Comparison of ENCODE assay signal across 9 cellular contexts in genomic region chr17:7914771-7915610, GRCh38. TPM values are rescaled to one million over a fixed set of nuclear protein-coding genes. Genes with fewer than 3 reads are reported as not detected.
DNase-seq lines count a peak whose midpoint lies in the region; FAIRE-seq and TF ChIP-seq lines count a peak whose summit lies in the region.
"Had no signal": no experiment of that assay in that cellular context is flagged by ENCODE, and none has a peak within 500 bp of the region (broad histone marks: within the 10 kb centered on the region; RNA-seq: fewer than 3 reads in every experiment).

No MANE protein-coding gene starts in this region.

- peak overlapping the region; percentile 69 for H3K9ac ChIP-seq in astrocyte (ENCODE audit: low read length)
- H3K9ac ChIP-seq in keratinocyte (ENCODE audit: control insufficient read depth, extremely low read depth, insufficient read depth, low read length): peak overlapping the region; percentile 80
- H3K9ac ChIP-seq in stomach smooth muscle (ENCODE audit: low read length in 2 of 2): peak overlapping the region; percentile 69 to 73

- FAIRE-seq in astrocyte (lab: Jason Lieb, UNC) (no peak), keratinocyte (lab: Jason Lieb, UNC) (peak; percentile 70)
- FAIRE-seq: A204.1 had no signal

- H3K36me3 Mint-ChIP-seq in astrocyte (ENCODE audit: low read depth, unreplicated experiment): no peaks in the 10 kb centered on the region

- no peaks in the 10 kb centered on the region for H3K9me3 Mint-ChIP-seq in astrocyte (ENCODE audit: unreplicated experiment)

- H3K9me1 ChIP-seq in keratinocyte (ENCODE audit: control insufficient read depth, extremely low read depth, insufficient read depth, low read length): no peaks in the 10 kb centered on the region

- H3K36me3 ChIP-seq in KOPT-K1 (ENCODE audit: insufficient read depth, low read length) (peaks cover 28% of the 10 kb centered on the region), astrocyte (ENCODE audit: insufficient read depth, low read length) (peaks cover 4% of the 10 kb centered on the region), keratinocyte (ENCODE audit: control insufficient read depth in 2 of 2, extremely low read depth in 1 of 2, insufficient read depth in 2 of 2, low read length in 2 of 2) (peaks cover 8 to 10% of the 10 kb centered on the region in 2 experiments), stomach smooth muscle (ENCODE audit: control insufficient read depth in 2 of 2, insufficient read depth in 2 of 2, low read length in 2 of 2) (peaks cover 9 to 11% of the 10 kb centered on the region in 2 donors)

- in situ Hi-C loops in G401 (cut with HindIII; ENCODE audit: low sequenced_read_pairs): no loop called here

- H3K27ac Mint-ChIP-seq in astrocyte (ENCODE audit: unreplicated experiment): peak overlapping the region; percentile 66

- H3K4me3 ChIP-seq in astrocyte (ENCODE audit: insufficient read depth, low read depth, low read length): peak overlapping the region; percentile 65
- peak overlapping the region; percentile 53 to 83 (median 60) for H3K4me3 ChIP-seq in keratinocyte (ENCODE audit: control insufficient read depth in 2 of 3, extremely low read depth in 1 of 3, insufficient read depth in 2 of 3, low read depth in 1 of 3, low read length in 3 of 3)
- peak overlapping the region; percentile 84 to 88 for H3K4me3 ChIP-seq in stomach smooth muscle (ENCODE audit: low read length in 2 of 2)

- H2AFZ ChIP-seq in astrocyte (ENCODE audit: low read depth, low read length): peak overlapping the region; percentile 81
- peak overlapping the region; percentile 43 for H2AFZ ChIP-seq in keratinocyte (ENCODE audit: control insufficient read depth, low read length)

- H3K4me1 ChIP-seq in astrocyte (ENCODE audit: insufficient read depth, low read length): peaks cover 21% of the 10 kb centered on the region
- H3K4me1 ChIP-seq in keratinocyte (ENCODE audit: control insufficient read depth, extremely low read depth, insufficient read depth, low read length): peaks cover 23% of the 10 kb centered on the region
- peaks cover 22% of the 10 kb centered on the region for H3K4me1 ChIP-seq in stomach smooth muscle (ENCODE audit: control insufficient read depth, insufficient read depth, low read length)

- peak; percentile 77 for DNase-seq in DMS 273 (lab: John Stamatoyannopoulos, UW; ENCODE audit: unreplicated experiment)
- DNase-seq in DMS 273 treated with DMSO at 0.1 percent for 48 hours (lab: John Stamatoyannopoulos, UW): no peak
- DNase-seq in astrocyte (ENCODE audit: low read depth): peak; percentile 32
- DNase-seq in keratinocyte (ENCODE audit: low read depth, low spot score): no peak
- no peak for DNase-seq in dedifferentiated amniotic fluid mesenchymal stem cell (ENCODE audit: extremely low spot score)
- no peak for DNase-seq in G401 (ENCODE audit: low spot score)

- H3K27ac ChIP-seq in KOPT-K1 (ENCODE audit: low read depth, low read length, poor library complexity, severe bottlenecking) (peak overlapping the region; percentile 57), astrocyte (ENCODE audit: low read depth, low read length) (peak overlapping the region; percentile 52), keratinocyte (ENCODE audit: control insufficient read depth, insufficient read depth, low read length) (peak overlapping the region; percentile 87), stomach smooth muscle (ENCODE audit: low read length) (peak overlapping the region; percentile 87)

- peak overlapping the region; percentile 84 for H3K4me3 Mint-ChIP-seq in astrocyte (ENCODE audit: unreplicated experiment)

- H3K4me2 ChIP-seq in astrocyte (ENCODE audit: low read length) (peak overlapping the region; percentile 91), keratinocyte (ENCODE audit: control insufficient read depth, extremely low read depth, insufficient read depth, low read depth, low read length) (peak overlapping the region; percentile 97)

- H3K9me3 ChIP-seq in KOPT-K1 (ENCODE audit: insufficient read depth, low read length, poor library complexity, severe bottlenecking) (no peaks in the 10 kb centered on the region), astrocyte (ENCODE audit: insufficient read depth, low read depth, low read length) (no peaks in the 10 kb centered on the region), keratinocyte (ENCODE audit: control insufficient read depth, low read depth, low read length) (no peaks in the 10 kb centered on the region), stomach smooth muscle (ENCODE audit: control insufficient read depth in 2 of 2, low read length in 2 of 2) (no peaks in the 10 kb centered on the region)

- H3K79me2 ChIP-seq in astrocyte (ENCODE audit: insufficient read depth, low read length) (no peaks in the 10 kb centered on the region), keratinocyte (ENCODE audit: control insufficient read depth, insufficient read depth, low read length) (no peaks in the 10 kb centered on the region)

- TF ChIP-seq CTCF in astrocyte (IDR thresholded peaks at IDR 0.05; ENCODE audit: insufficient read depth, low read depth, low read length) (no peak), keratinocyte (optimal IDR thresholded peaks at IDR 0.05 in 1 of 3, IDR thresholded peaks at IDR 0.05 in 1 of 3, conservative IDR thresholded peaks at IDR 0.05 in 1 of 3; ENCODE audit: extremely low read depth in 1 of 3, insufficient read depth in 2 of 3, low read length in 3 of 3) (no peak)

- dilution Hi-C loops in keratinocyte (cut with MboI; ENCODE audit: extremely low pct_ligation_motif_present, low sequenced_read_pairs): no loop called here

- peaks cover 12% of the 10 kb centered on the region for H4K20me1 ChIP-seq in astrocyte (ENCODE audit: insufficient read depth, low read length)
- H4K20me1 ChIP-seq in keratinocyte (ENCODE audit: control insufficient read depth, extremely low read depth, insufficient read depth, low read length): no peaks in the 10 kb centered on the region

- H3K27me3 ChIP-seq in astrocyte (ENCODE audit: insufficient read depth, low read length) (no peaks in the 10 kb centered on the region), keratinocyte (ENCODE audit: control insufficient read depth, extremely low read depth, insufficient read depth, low read length) (no peaks in the 10 kb centered on the region), stomach smooth muscle (ENCODE audit: control insufficient read depth in 1 of 2, insufficient read depth in 2 of 2, low read length in 2 of 2) (no peaks in the 10 kb centered on the region)

- H3K27me3 Mint-ChIP-seq in astrocyte (ENCODE audit: low read depth, unreplicated experiment): peaks cover 4% of the 10 kb centered on the region

- H3K4me1 Mint-ChIP-seq in astrocyte (ENCODE audit: low read depth, unreplicated experiment): peaks cover 7% of the 10 kb centered on the region

RNA-seq across cellular contexts. Expression of gene RNF227, which starts 1.1 kb away (rescaled TPM):
- total RNA-seq in astrocyte: 0.54 and 1.1 TPM in 2 replicates
- 3.4 to 5.7 TPM (median 3.6 TPM) in 3 replicates for polyA plus RNA-seq in keratinocyte
- 4.3 TPM for polyA plus RNA-seq in keratinocyte (2011; ENCODE audit: low read depth)
- 3.4 TPM in 2 replicates for polyA plus RNA-seq in keratinocyte (2011; cell fraction: cytosol; rRNA removed)
- 6.7 and 7.2 TPM in 2 replicates for polyA plus RNA-seq in keratinocyte (2011; cell fraction: nucleus; rRNA removed)
- polyA plus RNA-seq in keratinocyte (2012; ENCODE audit: low replicate concordance): 1.6 and 15.6 TPM in 2 replicates
- polyA minus RNA-seq in keratinocyte: 1.3 to 2.1 TPM in 2 of 3 replicates, not detected in the other
- 2.5 TPM for polyA minus RNA-seq in keratinocyte (2011; cell fraction: cytosol; rRNA and poly(A)+ RNA removed)
- 1.5 and 2.9 TPM in 2 replicates for polyA minus RNA-seq in keratinocyte (2011; cell fraction: nucleus; rRNA and poly(A)+ RNA removed)
- total RNA-seq in G401 (2014; rRNA removed; shearing (Covaris generic)): 3.5 and 16.7 TPM in 2 replicates

RNA-seq across cellular contexts. Expression of gene KCNAB3, which starts 14.7 kb away (rescaled TPM):
- total RNA-seq in astrocyte: 1.0 and 1.4 TPM in 2 replicates
- polyA plus RNA-seq in keratinocyte: 2.0 to 2.5 TPM (median 2.2 TPM) in 3 replicates
- polyA plus RNA-seq in keratinocyte (2011; ENCODE audit: low read depth): 1.1 TPM
- 0.13 and 0.27 TPM in 2 replicates for polyA plus RNA-seq in keratinocyte (2011; cell fraction: cytosol; rRNA removed)
- 17.3 and 18.3 TPM in 2 replicates for polyA plus RNA-seq in keratinocyte (2011; cell fraction: nucleus; rRNA removed)
- polyA plus RNA-seq in keratinocyte (2012; ENCODE audit: low replicate concordance): 1.2 and 1.3 TPM in 2 replicates
- 0.66 to 1.9 TPM (median 0.99 TPM) in 3 replicates for polyA minus RNA-seq in keratinocyte
- polyA minus RNA-seq in keratinocyte (2011; cell fraction: cytosol; rRNA and poly(A)+ RNA removed): not detected
- 2.2 and 2.8 TPM in 2 replicates for polyA minus RNA-seq in keratinocyte (2011; cell fraction: nucleus; rRNA and poly(A)+ RNA removed)
- total RNA-seq in G401 (2014; rRNA removed; shearing (Covaris generic)): 0.49 TPM in 1 of 2 replicates, not detected in the other

RNA-seq across cellular contexts. Expression of gene TRAPPC1, which starts 16.8 kb away (rescaled TPM):
- 184 and 188 TPM in 2 replicates for total RNA-seq in astrocyte
- polyA plus RNA-seq in keratinocyte: 108 to 396 TPM (median 128 TPM) in 3 replicates
- polyA plus RNA-seq in keratinocyte (2011; ENCODE audit: low read depth): 38.3 TPM
- 329 and 422 TPM in 2 replicates for polyA plus RNA-seq in keratinocyte (2011; cell fraction: cytosol; rRNA removed)
- polyA plus RNA-seq in keratinocyte (2011; cell fraction: nucleus; rRNA removed): 115 and 122 TPM in 2 replicates
- polyA plus RNA-seq in keratinocyte (2012; ENCODE audit: low replicate concordance): 190 and 276 TPM in 2 replicates
- polyA minus RNA-seq in keratinocyte: 161 to 257 TPM (median 217 TPM) in 3 replicates
- polyA minus RNA-seq in keratinocyte (2011; cell fraction: cytosol; rRNA and poly(A)+ RNA removed): 191 TPM
- 38.1 and 71.9 TPM in 2 replicates for polyA minus RNA-seq in keratinocyte (2011; cell fraction: nucleus; rRNA and poly(A)+ RNA removed)
- total RNA-seq in G401 (2014; rRNA removed; shearing (Covaris generic)): 6.1 and 7.8 TPM in 2 replicates

RNA-seq across cellular contexts. Expression of gene CNTROB, which starts 17.0 kb away (rescaled TPM):
- 22.3 and 25.3 TPM in 2 replicates for total RNA-seq in astrocyte
- 17.4 to 20.5 TPM (median 17.4 TPM) in 3 replicates for polyA plus RNA-seq in keratinocyte
- polyA plus RNA-seq in keratinocyte (2011; ENCODE audit: low read depth): 14.3 TPM
- polyA plus RNA-seq in keratinocyte (2011; cell fraction: cytosol; rRNA removed): 11.0 and 12.7 TPM in 2 replicates
- 63.2 and 66.1 TPM in 2 replicates for polyA plus RNA-seq in keratinocyte (2011; cell fraction: nucleus; rRNA removed)
- polyA plus RNA-seq in keratinocyte (2012; ENCODE audit: low replicate concordance): 16.1 and 17.1 TPM in 2 replicates
- polyA minus RNA-seq in keratinocyte: 18.7 to 28.8 TPM (median 23.0 TPM) in 3 replicates
- polyA minus RNA-seq in keratinocyte (2011; cell fraction: cytosol; rRNA and poly(A)+ RNA removed): 12.9 TPM
- 17.4 and 17.8 TPM in 2 replicates for polyA minus RNA-seq in keratinocyte (2011; cell fraction: nucleus; rRNA and poly(A)+ RNA removed)
- total RNA-seq in G401 (2014; rRNA removed; shearing (Covaris generic)): 25.4 and 29.3 TPM in 2 replicates

RNA-seq across cellular contexts. Expression of gene CHD3, which starts 26.4 kb away (rescaled TPM):
- 109 and 111 TPM in 2 replicates for total RNA-seq in astrocyte
- polyA plus RNA-seq in keratinocyte: 27.8 to 30.1 TPM (median 28.1 TPM) in 3 replicates
- polyA plus RNA-seq in keratinocyte (2011; ENCODE audit: low read depth): 19.1 TPM
- polyA plus RNA-seq in keratinocyte (2011; cell fraction: cytosol; rRNA removed): 21.7 and 36.9 TPM in 2 replicates
- polyA plus RNA-seq in keratinocyte (2011; cell fraction: nucleus; rRNA removed): 110 and 113 TPM in 2 replicates
- 21.0 and 81.2 TPM in 2 replicates for polyA plus RNA-seq in keratinocyte (2012; ENCODE audit: low replicate concordance)
- 51.0 to 122 TPM (median 65.2 TPM) in 3 replicates for polyA minus RNA-seq in keratinocyte
- polyA minus RNA-seq in keratinocyte (2011; cell fraction: cytosol; rRNA and poly(A)+ RNA removed): 83.5 TPM
- 50.3 and 60.0 TPM in 2 replicates for polyA minus RNA-seq in keratinocyte (2011; cell fraction: nucleus; rRNA and poly(A)+ RNA removed)
- total RNA-seq in G401 (2014; rRNA removed; shearing (Covaris generic)): 34.1 and 41.5 TPM in 2 replicates

Comparison
In these comparisons a context has a peak if more than half of its experiments do, and no peak if none do; other contexts are left out.
1. DNase-seq: peak in DMS 273 (single experiment) and astrocyte (single experiment); none in DMS 273 treated with DMSO at 0.1 percent for 48 hours (single experiment), keratinocyte (single experiment), dedifferentiated amniotic fluid mesenchymal stem cell (single experiment) and G401 (single experiment).
2. RNA of gene TRAPPC1, which starts 16.8 kb away (total RNA-seq): 184 to 188 TPM in astrocyte; 6.1 to 7.8 TPM in G401; every median in the first group is over 10 times any median in the second.
3. Peak in every context shown above with its lines, with median percentiles within 50 percentile points of each other: H3K27ac ChIP-seq, H3K4me3 ChIP-seq and H3K9ac ChIP-seq.